Comparison of ENCODE assay signal across 8 cellular contexts in genomic region chr11:59680287-59681154, GRCh38. TPM values are rescaled to one million over a fixed set of nuclear protein-coding genes. Genes with fewer than 3 reads are reported as not detected.
DNase-seq lines count a peak whose midpoint lies in the region; ATAC-seq, FAIRE-seq and TF ChIP-seq lines count a peak whose summit lies in the region.

No MANE protein-coding gene starts in this region.

- BruUV-seq in Panc1 (replicated peaks; lab: Mats Ljungman, UMichigan): no TSS peak

- no peaks in the 10 kb centered on the region for H3K4me1 ChIP-seq in Panc1 (ENCODE audit: control insufficient read depth, insufficient read depth, low read length)
- peaks cover 10% of the 10 kb centered on the region for H3K4me1 ChIP-seq in foreskin keratinocyte

- CTCF ChIA-PET in Panc1 (lab: Charles Lee): interaction anchor here (0.7 kb wide), 1 partner anchor 64 kb away, joined by 3 read pairs; no protein-coding TSS in a partner anchor

- FAIRE-seq in HTR-8/SVneo (lab: Jason Lieb, UNC): peak; percentile 9

- H3K27ac Mint-ChIP-seq in activated T-helper 1 cell treated with anti-CD3 and anti-CD28 coated beads, Interleukin-12 subunit alpha, Interleukin-12 subunit beta, Interleukin-2, Interleukin-4 antibody, amounts not matched to agents 30 ng/mL and 10 ng/mL and 1 ng/mL, durations not matched to agents 14 hours and 24 hours and 36 hours: no peak overlapping the region

- no peaks in the 10 kb centered on the region for H3K4me1 Mint-ChIP-seq in activated T-helper 1 cell treated with anti-CD3 and anti-CD28 coated beads, Interleukin-12 subunit alpha, Interleukin-12 subunit beta, Interleukin-2, Interleukin-4 antibody, amounts not matched to agents 30 ng/mL and 10 ng/mL and 1 ng/mL, durations not matched to agents 14 hours and 24 hours and 36 hours (ENCODE audit: low read depth)

- H3K4me3 ChIP-seq in Panc1 (ENCODE audit: low read depth in 2 of 2, low read length in 2 of 2): no peak overlapping the region

- H3K27me3 Mint-ChIP-seq in activated T-helper 1 cell treated with anti-CD3 and anti-CD28 coated beads, Interleukin-12 subunit alpha, Interleukin-12 subunit beta, Interleukin-2, Interleukin-4 antibody, amounts not matched to agents 30 ng/mL and 10 ng/mL and 1 ng/mL, durations not matched to agents 14 hours and 24 hours and 36 hours (ENCODE audit: insufficient read depth): peaks cover 8% of the 10 kb centered on the region

- H3K36me3 Mint-ChIP-seq in activated T-helper 1 cell treated with anti-CD3 and anti-CD28 coated beads, Interleukin-12 subunit alpha, Interleukin-12 subunit beta, Interleukin-2, Interleukin-4 antibody, amounts not matched to agents 30 ng/mL and 10 ng/mL and 1 ng/mL, durations not matched to agents 14 hours and 24 hours and 36 hours (ENCODE audit: low read depth): no peaks in the 10 kb centered on the region

- intact Hi-C loops in Panc1 (cut with micrococcal nuclease; ENCODE audit: unreplicated experiment) (loop anchor here (2.0 to 5.0 kb wide), 2 partner anchors 144 to 248 kb away; no protein-coding TSS in a partner anchor), posterior vena cava (cut with DNase I) (loop anchor here in 1 of 2 donors (10.0 kb wide), 1 partner anchor 146 kb away; no protein-coding TSS in a partner anchor)
- intact Hi-C loops in activated T-helper 1 cell treated with anti-CD3 and anti-CD28 coated beads, Interleukin-12 subunit alpha, Interleukin-12 subunit beta, Interleukin-2, Interleukin-4 antibody, amounts not matched to agents 30 ng/mL and 10 ng/mL and 1 ng/mL, durations not matched to agents 14 hours and 24 hours and 36 hours (cut with micrococcal nuclease): loop anchor here (1.0 to 2.0 kb wide), 3 partner anchors 143 to 509 kb away; no protein-coding TSS in a partner anchor

- no peaks in the 10 kb centered on the region for H3K9me3 ChIP-seq in Panc1 (ENCODE audit: control insufficient read depth, insufficient read depth, low read depth, low read length)

- DNase-seq in Daoy (ENCODE audit: low read depth) (peak; percentile 53), HTR-8/SVneo (ENCODE audit: insufficient read length, low spot score) (peak; percentile 75), Panc1 (ENCODE audit: low read depth, low spot score) (peak; percentile 51), foreskin keratinocyte (peak; percentile 32 to 70), posterior vena cava (ENCODE audit: low spot score) (peak; percentile 82), NCI-H187 treated with DMSO at 0.1 percent for 48 hours (lab: John Stamatoyannopoulos, UW) (no peak)
- DNase-seq in activated T-helper 1 cell treated with anti-CD3 and anti-CD28 coated beads, Interleukin-12 subunit alpha, Interleukin-12 subunit beta, Interleukin-2, Interleukin-4 antibody, amounts not matched to agents 30 ng/mL and 10 ng/mL and 1 ng/mL, durations not matched to agents 14 hours and 24 hours and 36 hours (ENCODE audit: low spot score): peak; percentile 42

- H3K27ac ChIP-seq in Panc1 (ENCODE audit: low read length): no peak overlapping the region
- no peak overlapping the region for H3K27ac ChIP-seq in foreskin keratinocyte

- H3K4me3 Mint-ChIP-seq in activated T-helper 1 cell treated with anti-CD3 and anti-CD28 coated beads, Interleukin-12 subunit alpha, Interleukin-12 subunit beta, Interleukin-2, Interleukin-4 antibody, amounts not matched to agents 30 ng/mL and 10 ng/mL and 1 ng/mL, durations not matched to agents 14 hours and 24 hours and 36 hours: no peak overlapping the region

- in situ Hi-C loops in Panc1 (cut with HindIII; ENCODE audit: low pct_unique_long_range_greater_than_20kb, low sequenced_read_pairs): no loop called here

- no peaks in the 10 kb centered on the region for H3K36me3 ChIP-seq in Panc1 (ENCODE audit: control insufficient read depth, insufficient read depth, low read length)

- POLR2A ChIA-PET in Panc1 (lab: Charles Lee): interaction anchor here (0.5 to 0.6 kb wide), 2 partner anchors 21 to 728 kb away, joined by 4 read pairs; no protein-coding TSS in a partner anchor

- H3K27me3 ChIP-seq in Panc1 (ENCODE audit: control insufficient read depth, insufficient read depth, low read length) (no peaks in the 10 kb centered on the region), foreskin keratinocyte (no peaks in the 10 kb centered on the region)

- TF ChIP-seq CTCF in Panc1 (IDR thresholded peaks at IDR 0.05) (peak; percentile 87), foreskin keratinocyte (conservative IDR thresholded peaks at IDR 0.05) (peak; percentile 90)

- ATAC-seq in GM21515 (IDR thresholded peaks at IDR 0.05; ENCODE audit: unreplicated experiment): peak; percentile 96
- ATAC-seq in Panc1: peak; percentile 100
- ATAC-seq in foreskin keratinocyte: peak; percentile 96

- H3K9me3 Mint-ChIP-seq in activated T-helper 1 cell treated with anti-CD3 and anti-CD28 coated beads, Interleukin-12 subunit alpha, Interleukin-12 subunit beta, Interleukin-2, Interleukin-4 antibody, amounts not matched to agents 30 ng/mL and 10 ng/mL and 1 ng/mL, durations not matched to agents 14 hours and 24 hours and 36 hours: no peaks in the 10 kb centered on the region

RNA-seq across cellular contexts. Expression of gene PATL1, which starts 11.7 kb away (rescaled TPM):
- total RNA-seq in Daoy (2014; rRNA removed; shearing (Covaris generic)): 12.7 and 16.1 TPM in 2 replicates
- total RNA-seq in Panc1 (2021; ENCODE audit: unreplicated experiment) (57.0 TPM), foreskin keratinocyte (28.2 and 32.3 TPM in 2 replicates), posterior vena cava (10 to 100 TPM; 19.4 to 24.2 TPM)
- polyA plus RNA-seq in Panc1 (2012; ENCODE audit: insufficient read length): 29.2 TPM
- 68.7 and 74.0 TPM in 2 replicates for total RNA-seq in activated T-helper 1 cell treated with anti-CD3 and anti-CD28 coated beads, Interleukin-12 subunit alpha, Interleukin-12 subunit beta, Interleukin-2, Interleukin-4 antibody, amounts not matched to agents 30 ng/mL and 10 ng/mL and 1 ng/mL, durations not matched to agents 14 hours and 24 hours and 36 hours
- 17.1 and 20.1 TPM in 2 replicates for polyA plus RNA-seq in foreskin keratinocyte

RNA-seq across cellular contexts. Expression of gene OR10V1, which starts 33.1 kb away (rescaled TPM):
- total RNA-seq in Daoy (2014; rRNA removed; shearing (Covaris generic)): not detected in 2 replicates
- total RNA-seq in Panc1 (2021; ENCODE audit: unreplicated experiment) (not detected), foreskin keratinocyte (not detected in 2 replicates), posterior vena cava (not detected)
- polyA plus RNA-seq in Panc1 (2012; ENCODE audit: insufficient read length): not detected
- total RNA-seq in activated T-helper 1 cell treated with anti-CD3 and anti-CD28 coated beads, Interleukin-12 subunit alpha, Interleukin-12 subunit beta, Interleukin-2, Interleukin-4 antibody, amounts not matched to agents 30 ng/mL and 10 ng/mL and 1 ng/mL, durations not matched to agents 14 hours and 24 hours and 36 hours: not detected in 2 replicates
- polyA plus RNA-seq in foreskin keratinocyte: not detected in 2 replicates
